14 cellular contexts compared by ENCODE assay signal in the genomic region with DNA sequence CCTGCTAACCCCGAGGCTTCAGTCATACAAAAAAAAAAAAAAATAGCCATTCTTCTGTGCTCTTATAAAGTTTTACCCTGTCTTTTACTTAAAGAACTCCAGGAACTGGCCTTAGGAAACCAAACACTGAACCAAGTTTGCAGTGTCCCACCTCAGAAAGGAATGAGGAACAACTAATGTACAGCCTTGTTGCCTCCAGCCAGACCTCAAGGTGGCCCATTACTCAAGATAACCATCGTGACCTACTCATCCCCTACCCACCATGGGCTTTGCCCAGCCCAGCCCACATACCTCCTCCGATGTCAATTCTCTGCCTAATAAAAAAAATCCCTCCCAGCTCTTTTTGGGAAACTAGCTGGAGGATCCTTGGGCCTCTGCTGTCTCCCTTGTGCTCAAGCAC.
"Had no signal": no experiment of that assay in that cellular context is flagged by ENCODE, and none has a peak within 500 bp of the region (broad histone marks: within the 10 kb centered on the region; RNA-seq: fewer than 3 reads in every experiment).

No MANE protein-coding gene starts in this region.

- H3K9me3 ChIP-seq: body of pancreas, pancreas had no signal

- H3K4me1 ChIP-seq: body of pancreas, pancreas had no signal

- H3K36me3 ChIP-seq: pancreas had no signal

- ATAC-seq: activated T-helper 17 cell treated with anti-CD3 and anti-CD28 coated beads, Interleukin-2, amount 50 U/mL, for 72 hours; left lobe of liver had no signal

- H3K27ac ChIP-seq: body of pancreas, pancreas had no signal

- H3K27me3 ChIP-seq: body of pancreas, pancreas had no signal

- H3K4me3 ChIP-seq: body of pancreas, pancreas had no signal

- DNase-seq: activated B cell treated with CpG ODN at 0.5 μM for 24 hours; activated CD4-positive, alpha-beta T cell treated with anti-CD3 and anti-CD28 coated beads, Interleukin-2, amount 50 U/mL, for 1 hour; activated naive CD4-positive, alpha-beta T cell treated with anti-CD3 and anti-CD28 coated beads, Interleukin-2, amount 10 ng/mL, durations not matched to agents 7 days and 5 days; activated T-cell treated with anti-CD3 and anti-CD28 coated beads for 4 hours; body of pancreas; dermis blood vessel endothelial cell; erythroblast; glutamatergic neuron; pancreas; stimulated activated CD4-positive, alpha-beta T cell treated with anti-CD3 and anti-CD28 coated beads, Interleukin-15, amount 100 ng/mL, for 24 hours; stimulated activated CD4-positive, alpha-beta T cell treated with anti-CD3 and anti-CD28 coated beads, Interleukin-4, amount 100 ng/mL, for 24 hours; stimulated activated naive CD8-positive, alpha-beta T cell treated with anti-CD3 and anti-CD28 coated beads, Interleukin-15, amount 100 ng/mL, for 72 hours had no signal
